In the genomic region with DNA sequence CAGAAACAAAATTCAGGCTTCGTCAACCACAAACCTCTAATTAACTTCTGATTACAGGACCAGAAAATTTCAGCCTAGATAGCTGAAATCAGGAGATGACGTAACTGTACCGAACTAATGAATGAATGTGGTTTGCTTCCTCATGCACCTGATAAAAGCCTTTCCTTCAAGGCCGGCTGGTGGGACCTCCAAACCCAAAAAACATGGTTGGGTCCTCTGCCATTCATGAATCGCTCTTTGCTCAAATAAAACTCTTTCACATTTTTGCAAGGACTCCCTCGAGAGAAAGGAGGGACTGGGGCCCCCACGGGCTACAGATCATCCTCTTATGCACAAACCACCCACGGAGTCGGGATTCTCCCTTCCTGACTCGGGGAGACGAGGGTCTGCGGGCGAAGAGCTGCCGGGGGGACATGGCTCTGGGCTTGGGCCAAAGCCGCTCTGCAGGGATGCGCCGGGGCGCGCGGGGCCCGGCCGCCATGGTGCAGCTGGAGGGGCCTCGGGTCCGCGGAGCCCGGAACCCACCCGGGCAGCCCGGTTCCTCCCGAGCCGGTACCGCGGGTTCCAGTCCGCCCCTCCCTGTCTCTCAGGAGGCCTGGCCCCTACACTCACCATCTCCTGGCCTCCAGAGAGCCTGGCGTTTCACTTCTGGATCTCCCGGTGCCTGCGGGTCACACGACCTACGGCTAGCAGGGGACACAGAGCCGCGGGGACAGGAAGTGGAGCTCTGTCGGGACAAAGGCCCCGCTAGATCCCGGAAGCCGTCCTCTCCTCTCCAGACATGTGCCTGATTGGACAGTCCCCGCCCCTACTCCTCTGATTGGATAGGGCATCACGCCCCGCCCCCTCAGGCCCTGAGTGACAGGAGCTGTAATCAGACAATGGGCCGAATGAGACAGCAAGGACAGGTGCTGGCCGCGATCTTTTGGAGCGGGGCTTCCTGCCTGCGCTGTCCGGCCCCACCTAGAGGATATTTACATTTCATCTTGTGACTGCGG, we compare ENCODE assay signal across 8 cellular contexts. TPM values are rescaled to one million over a fixed set of nuclear protein-coding genes. Genes with fewer than 3 reads are reported as not detected.
DNase-seq lines count a peak whose midpoint lies in the region; ATAC-seq, FAIRE-seq and TF ChIP-seq lines count a peak whose summit lies in the region.

A gene (minus strand): TSS at position 721 of the 998 bp plus-strand sequence. CDS start 106 bp downstream, at position 615.

- no peak for TF ChIP-seq EP300 in upper lobe of left lung (IDR thresholded peaks at IDR 0.05)

- H3K27ac Mint-ChIP-seq in T-cell: peak within 1 kb of the TSS; percentile 97

- no peaks in the 10 kb centered on the region for H3K9me3 Mint-ChIP-seq in T-cell

- ATAC-seq in HG02840 (IDR thresholded peaks at IDR 0.05; ENCODE audit: low FRiP score, unreplicated experiment) (peak; percentile 99), T-cell (replicated peaks in 1 of 4) (peak; percentile 100), heart left ventricle (peak; percentile 100), upper lobe of left lung (ENCODE audit: low FRiP score in 2 of 2) (peak; percentile 100)

- H3K36me3 Mint-ChIP-seq in T-cell: peaks cover 36% of the 10 kb centered on the region

- no peaks in the 10 kb centered on the region for H3K27me3 ChIP-seq in heart left ventricle
- no peaks in the 10 kb centered on the region for H3K27me3 ChIP-seq in upper lobe of left lung

- peak within 1 kb of the TSS; percentile 97 to 99 (median 98) for H3K4me3 Mint-ChIP-seq in T-cell

- CTCF ChIA-PET in T-cell (lab: Charles Lee): interaction anchor here in 1 of 2 donors (0.6 to 2.6 kb wide), 6 partner anchors 14 to 978 kb away, joined by 3 to 11 read pairs (median 4); a partner anchor contains a TSS

- POLR2A ChIA-PET in T-cell (lab: Charles Lee): interaction anchor here in 1 of 2 donors (0.8 kb wide), 1 partner anchor 15 kb away, joined by 3 read pairs; no protein-coding TSS in a partner anchor

- H3K27ac ChIP-seq in adipose tissue (ENCODE audit: low read depth, low read length) (peak within 1 kb of the TSS; percentile 42), heart left ventricle (peak within 1 kb of the TSS; percentile 28 to 90 (median 84)), upper lobe of left lung (peak within 1 kb of the TSS; percentile 83 to 91 (median 86))

- H3K4me3 ChIP-seq in heart left ventricle (peak within 1 kb of the TSS; percentile 54 to 93 (median 82)), upper lobe of left lung (peak within 1 kb of the TSS; percentile 76 to 97 (median 92))

- H3K4me1 ChIP-seq in heart left ventricle (peaks cover 0 to 37% (median 17%) of the 10 kb centered on the region in 12 donors), upper lobe of left lung (peaks cover 12 to 29% (median 20%) of the 10 kb centered on the region in 4 donors)

- TF ChIP-seq CTCF in heart left ventricle (IDR thresholded peaks at IDR 0.05) (peak in 1 of 12 donors; percentile 16), upper lobe of left lung (IDR thresholded peaks at IDR 0.05) (no peak)

- H3K36me3 ChIP-seq in heart left ventricle: peaks cover 0 to 33% (median 0%) of the 10 kb centered on the region in 9 donors
- H3K36me3 ChIP-seq in upper lobe of left lung: peaks cover 0 to 10% (median 0%) of the 10 kb centered on the region in 4 donors

- WGBS in adipose tissue, 3 donors: 1% methylated on average over 54 of the region's 54 CpGs
- 1% methylated on average over 38 to 54 of the region's 54 CpGs for WGBS in heart left ventricle, 4 donors
- 0 to 2% methylated on average over 23 to 54 of the region's 54 CpGs for WGBS in upper lobe of left lung, 2 donors

- no peaks in the 10 kb centered on the region for H3K27me3 Mint-ChIP-seq in T-cell

- peak; percentile 93 for FAIRE-seq in GM12891 (lab: Jason Lieb, UNC)

- no peaks in the 10 kb centered on the region for H3K9me3 ChIP-seq in heart left ventricle
- no peaks in the 10 kb centered on the region for H3K9me3 ChIP-seq in upper lobe of left lung

- intact Hi-C loops in heart left ventricle (cut with DNase I) (no loop called here), posterior cingulate gyrus (cut with DNase I) (loop anchor here (2.0 kb wide), 1 partner anchor 44 kb away; no protein-coding TSS in a partner anchor)

- peak; percentile 90 for TF ChIP-seq POLR2A in GM12891 (IDR thresholded peaks at IDR 0.05; ENCODE audit: low read depth, low read length)
- TF ChIP-seq POLR2A in heart left ventricle (IDR thresholded peaks at IDR 0.05): peak in 1 of 2 donors; percentile 72
- TF ChIP-seq POLR2A in upper lobe of left lung (IDR thresholded peaks at IDR 0.05): peak in 3 of 4 donors; percentile 36 to 77 (median 72)

- DNase-seq in GM12891 (ENCODE audit: insufficient read length, low spot score) (peak; percentile 95), NCI-H1436 treated with DMSO at 0.1 percent for 48 hours (lab: John Stamatoyannopoulos, UW) (peak; percentile 91), T-cell (peak; percentile 91 to 98 (median 96)), heart left ventricle (peak; percentile 98 to 99 (median 98)), posterior cingulate gyrus (peak; percentile 97 to 100 (median 99)), upper lobe of left lung (peak; percentile 96 to 99)

- peaks cover 54 to 63% (median 59%) of the 10 kb centered on the region in 3 donors for H3K4me1 Mint-ChIP-seq in T-cell

TF ChIP-seq in GM12891, 5 proteins besides CTCF, POLR2A, EP300 and RAD21:
- TF ChIP-seq PAX5 (IDR thresholded peaks at IDR 0.05; ENCODE audit: insufficient read depth, low read length, severe bottlenecking) (no peak), POU2F2 (IDR thresholded peaks at IDR 0.05; ENCODE audit: low read depth, low read length) (peak; percentile 66; the same call in 1 of the 2 replicates), SPI1 (IDR thresholded peaks at IDR 0.05; ENCODE audit: low read depth, low read length) (peak; percentile 48; the same call in 1 of the 2 replicates), POLR2AphosphoS5 (IDR thresholded peaks at IDR 0.05; ENCODE audit: low read depth, low read length) (peak; percentile 94), TAF1 (IDR thresholded peaks at IDR 0.05; ENCODE audit: low read depth, low read length) (peak; percentile 87)

RNA-seq across cellular contexts. Expression of the gene that starts here (rescaled TPM):
- 15.7 TPM for polyA plus RNA-seq in GM12891 (2012; ENCODE audit: low read depth, missing spikeins)
- total RNA-seq in T-cell (10 to 100 TPM; 22.9 to 35.8 (median 32.0) TPM), heart left ventricle (10 to 100 TPM in 2 of 9 donors, 1 to 10 TPM in 7; 7.4 to 14.9 (median 9.7) TPM), upper lobe of left lung (10 to 100 TPM; 15.7 to 24.1 (median 18.7) TPM)
- polyA plus RNA-seq in adipose tissue (10 to 100 TPM in 1 of 3 donors, 1 to 10 TPM in 2; 6.1 to 10.2 (median 9.3) TPM), heart left ventricle (1 to 10 TPM; 5.6 to 8.1 TPM)

Comparison
In these comparisons a context has a peak if more than half of its experiments do, and no peak if none do; other contexts are left out.
1. Peak in every context shown above with its lines: DNase-seq, ATAC-seq, H3K4me3 ChIP-seq and H3K27ac ChIP-seq.